In genomic region chr10:12428447-12429135, GRCh38 we compare ENCODE assay signal across 13 cellular contexts.
"Had no signal": no experiment of that assay in that cellular context is flagged by ENCODE, and none has a peak within 500 bp of the region (broad histone marks: within the 10 kb centered on the region; RNA-seq: fewer than 3 reads in every experiment).

No MANE protein-coding gene starts in this region.

- H3K27me3 Mint-ChIP-seq: activated CD4-positive, alpha-beta memory T cell treated with anti-CD3 and anti-CD28 coated beads, Interleukin-2, amount 10 ng/mL, durations not matched to agents 7 days and 5 days had no signal

- H3K27ac ChIP-seq: cardiac muscle cell, heart right ventricle, uterus had no signal

- H3K27me3 ChIP-seq: cardiac muscle cell, uterus had no signal

- DNase-seq: activated CD4-positive, alpha-beta memory T cell treated with anti-CD3 and anti-CD28 coated beads, Interleukin-2, amount 10 ng/mL, durations not matched to agents 7 days and 5 days; activated CD4-positive, alpha-beta T cell treated with anti-CD3 and anti-CD28 coated beads for 1 hour; activated T-cell treated with anti-CD3 and anti-CD28 coated beads, Interleukin-2, amount 50 U/mL, for 48 hours; heart right ventricle; islet precursor cell; mammary epithelial cell; natural killer cell; nucleus accumbens; right cardiac atrium; small intestine; uterus had no signal

- H3K9me3 Mint-ChIP-seq: activated CD4-positive, alpha-beta memory T cell treated with anti-CD3 and anti-CD28 coated beads, Interleukin-2, amount 10 ng/mL, durations not matched to agents 7 days and 5 days; natural killer cell had no signal

- H3K27ac Mint-ChIP-seq: activated CD4-positive, alpha-beta memory T cell treated with anti-CD3 and anti-CD28 coated beads, Interleukin-2, amount 10 ng/mL, durations not matched to agents 7 days and 5 days had no signal

- H3K4me1 Mint-ChIP-seq: activated CD4-positive, alpha-beta memory T cell treated with anti-CD3 and anti-CD28 coated beads, Interleukin-2, amount 10 ng/mL, durations not matched to agents 7 days and 5 days had no signal

- H3K9me3 ChIP-seq: heart right ventricle, uterus had no signal

- H3K4me3 ChIP-seq: cardiac muscle cell, heart right ventricle, uterus had no signal

- H3K4me3 Mint-ChIP-seq: activated CD4-positive, alpha-beta memory T cell treated with anti-CD3 and anti-CD28 coated beads, Interleukin-2, amount 10 ng/mL, durations not matched to agents 7 days and 5 days; natural killer cell had no signal

- H3K36me3 Mint-ChIP-seq: natural killer cell had no signal

- H3K4me1 ChIP-seq: uterus had no signal

- H3K36me3 ChIP-seq: cardiac muscle cell, heart right ventricle, uterus had no signal

- ATAC-seq: heart right ventricle, left lobe of liver, natural killer cell, right cardiac atrium had no signal
